Comparison of ENCODE assay signal across 20 cellular contexts in genomic region chrX:155259752-155260151, GRCh38. TPM values are rescaled to one million over a fixed set of nuclear protein-coding genes. Genes with fewer than 3 reads are reported as not detected.
"Had no signal": no experiment of that assay in that cellular context is flagged by ENCODE, and none has a peak within 500 bp of the region (broad histone marks: within the 10 kb centered on the region; RNA-seq: fewer than 3 reads in every experiment).

No MANE protein-coding gene starts in this region.

- H3K9me3 Mint-ChIP-seq: stimulated activated memory B cell treated with anti-CD40 and anti-IgM and Interleukin-4, amounts not matched to agents 10 μg/mL and 1 μg/mL and 100 μg/mL, for 72 hours; stimulated activated naive CD8-positive, alpha-beta T cell treated with anti-CD3 and anti-CD28 coated beads, Interleukin-15, Interleukin-2, amounts not matched to agents 100 ng/mL and 50 ng/mL, for 24 hours had no signal

- H3K4me3 Mint-ChIP-seq: nephron; stimulated activated memory B cell treated with anti-CD40 and anti-IgM and Interleukin-4, amounts not matched to agents 10 μg/mL and 1 μg/mL and 100 μg/mL, for 72 hours; stimulated activated naive CD8-positive, alpha-beta T cell treated with anti-CD3 and anti-CD28 coated beads, Interleukin-15, Interleukin-2, amounts not matched to agents 100 ng/mL and 50 ng/mL, for 24 hours had no signal

- H3K4me1 Mint-ChIP-seq: nephron had no signal

- H3K27ac Mint-ChIP-seq: nephron; stimulated activated memory B cell treated with anti-CD40 and anti-IgM and Interleukin-4, amounts not matched to agents 10 μg/mL and 1 μg/mL and 100 μg/mL, for 72 hours; stimulated activated naive CD8-positive, alpha-beta T cell treated with anti-CD3 and anti-CD28 coated beads, Interleukin-15, Interleukin-2, amounts not matched to agents 100 ng/mL and 50 ng/mL, for 24 hours had no signal

- H3K27me3 Mint-ChIP-seq: stimulated activated memory B cell treated with anti-CD40 and anti-IgM and Interleukin-4, amounts not matched to agents 10 μg/mL and 1 μg/mL and 100 μg/mL, for 72 hours; stimulated activated naive CD8-positive, alpha-beta T cell treated with anti-CD3 and anti-CD28 coated beads, Interleukin-15, Interleukin-2, amounts not matched to agents 100 ng/mL and 50 ng/mL, for 24 hours had no signal

- DNase-seq: dermis blood vessel endothelial cell; erythroblast; foreskin keratinocyte; head of caudate nucleus; kidney; left cardiac atrium; left ventricle myocardium inferior; lower lobe of right lung; mesenchymal stem cell; midbrain; psoas muscle; retina; right lobe of liver; stimulated activated CD4-positive, alpha-beta T cell treated with anti-CD3 and anti-CD28 coated beads, Interleukin-4, amount 100 ng/mL, for 1 hour; tibial artery; upper lobe of left lung; uterus had no signal

- FAIRE-seq: kidney had no signal

RNA-seq across cellular contexts. Expression of gene RAB39B, which starts 4.5 kb away (rescaled TPM):
- total RNA-seq: foreskin keratinocyte, psoas muscle had no signal
